Comparison of ENCODE assay signal across 19 cellular contexts in genomic region chr22:17337639-17338038, GRCh38. TPM values are rescaled to one million over a fixed set of nuclear protein-coding genes. Genes with fewer than 3 reads are reported as not detected.
DNase-seq lines count a peak whose midpoint lies in the region; ATAC-seq and TF ChIP-seq lines count a peak whose summit lies in the region.
"Had no signal": no experiment of that assay in that cellular context is flagged by ENCODE, and none has a peak within 500 bp of the region (broad histone marks: within the 10 kb centered on the region; RNA-seq: fewer than 3 reads in every experiment).

No MANE protein-coding gene starts in this region.

- H3K27me3 Mint-ChIP-seq in GM23338 (ENCODE audit: insufficient read depth, low read depth, poor library complexity): peaks cover 3% of the 10 kb centered on the region
- H3K27me3 Mint-ChIP-seq in dendritic cell treated with granulocyte-macrophage colony-stimulating factor and Interleukin-4, amounts not matched to agents 40 ng/mL and 50 ng/mL, for 4 days: peaks cover 13% of the 10 kb centered on the region
- H3K27me3 Mint-ChIP-seq: B cell had no signal

- H3K4me1 ChIP-seq in heart left ventricle (peaks cover 0 to 10% (median 1%) of the 10 kb centered on the region in 12 donors), GM23338 (ENCODE audit: insufficient read depth) (peaks cover 5% of the 10 kb centered on the region; the same call in 1 of the 2 replicates), neuronal stem cell (ENCODE audit: control insufficient read depth in 2 of 2, insufficient read depth in 1 of 2, low read depth in 1 of 2, low read length in 2 of 2) (no peaks in the 10 kb centered on the region), uterus (no peaks in the 10 kb centered on the region)

- H4K8ac ChIP-seq in neuronal stem cell (ENCODE audit: low read depth, low read length): no peak overlapping the region

- TF ChIP-seq POLR2A in heart left ventricle (IDR thresholded peaks at IDR 0.05) (no peak), uterus (IDR thresholded peaks at IDR 0.05) (no peak)

- no peak overlapping the region for H2BK15ac ChIP-seq in neuronal stem cell (ENCODE audit: low read length)

- H3K4me3 ChIP-seq in heart left ventricle (no peak overlapping the region), GM23338 (no peak overlapping the region), neuronal stem cell (ENCODE audit: low read length in 2 of 2) (no peak overlapping the region), uterus (no peak overlapping the region)
- H3K4me3 ChIP-seq: BLaER1 treated with 17β-estradiol and CSF1 and Interleukin-3, amounts not matched to agents 10 nM and 100 nM had no signal

- 64 to 82% (median 74%) methylated on average over 11 of the region's 11 CpGs for WGBS in heart left ventricle, 4 donors
- WGBS in neuronal stem cell (ENCODE audit: extremely low coverage in 2 of 2, insufficient read length in 2 of 2, insufficient replicate concordance in 1 of 2), 2 donors: no CpG with 5 or more reads among the region's 11 CpGs

- peak overlapping the region; percentile 7 for H2BK12ac ChIP-seq in neuronal stem cell (ENCODE audit: low read length)

- no peaks in the 10 kb centered on the region for H3K36me3 Mint-ChIP-seq in GM23338 (ENCODE audit: low read depth)
- H3K36me3 Mint-ChIP-seq in dendritic cell treated with granulocyte-macrophage colony-stimulating factor and Interleukin-4, amounts not matched to agents 40 ng/mL and 50 ng/mL, for 4 days (ENCODE audit: low read depth): no peaks in the 10 kb centered on the region
- H3K36me3 Mint-ChIP-seq: CD8-positive, alpha-beta T cell had no signal

- H2BK5ac ChIP-seq in neuronal stem cell (ENCODE audit: low read length): no peak overlapping the region

- H4K91ac ChIP-seq in neuronal stem cell (ENCODE audit: low read depth, low read length, poor library complexity): no peak overlapping the region

- H3K36me3 ChIP-seq in heart left ventricle: no peaks in the 10 kb centered on the region
- no peaks in the 10 kb centered on the region for H3K36me3 ChIP-seq in GM23338 (ENCODE audit: insufficient read depth)
- no peaks in the 10 kb centered on the region for H3K36me3 ChIP-seq in neuronal stem cell (replicated peaks in 1 of 2; ENCODE audit: control insufficient read depth in 2 of 2, insufficient read depth in 2 of 2, low read length in 2 of 2)
- no peaks in the 10 kb centered on the region for H3K36me3 ChIP-seq in uterus
- H3K36me3 ChIP-seq: BLaER1 treated with 17β-estradiol and CSF1 and Interleukin-3, amounts not matched to agents 10 nM and 100 nM had no signal

- peak overlapping the region; percentile 28 for H2AK5ac ChIP-seq in neuronal stem cell (ENCODE audit: low read depth, low read length)

- H3K4me2 ChIP-seq in GM23338: no peak overlapping the region
- H3K4me2 ChIP-seq in neuronal stem cell (ENCODE audit: insufficient read depth, low read length, poor library complexity, severe bottlenecking): no peak overlapping the region

- H3K79me1 ChIP-seq in neuronal stem cell (ENCODE audit: low read depth, low read length): no peaks in the 10 kb centered on the region

- no peaks in the 10 kb centered on the region for H3K79me2 ChIP-seq in GM23338 (replicated peaks; ENCODE audit: insufficient read depth)

- no peak overlapping the region for H3K14ac ChIP-seq in neuronal stem cell (ENCODE audit: low read length)

- DNase-seq in heart left ventricle (peak in 1 of 5 donors; percentile 37), left cardiac atrium (no peak), GM23338 (ENCODE audit: low spot score) (no peak), neuronal stem cell (ENCODE audit: low spot score) (no peak), globus pallidus (ENCODE audit: low spot score) (no peak), uterus (no peak), HCEC 1CT (no peak)
- DNase-seq: Calu3; CD8-positive, alpha-beta T cell; DMS 273 treated with DMSO at 0.1 percent for 48 hours; DMS53; DND-41; HFFc6; IMR-90 had no signal

- H2AFZ ChIP-seq in GM23338 (peak overlapping the region; percentile 84), neuronal stem cell (ENCODE audit: low read length) (no peak overlapping the region)

- no peak overlapping the region for H3K23ac ChIP-seq in neuronal stem cell (ENCODE audit: low read depth, low read length, poor library complexity)

- TF ChIP-seq CTCF in heart left ventricle (IDR thresholded peaks at IDR 0.05) (no peak), GM23338 (conservative IDR thresholded peaks at IDR 0.05; ENCODE audit: low read depth in 2 of 2) (no peak), uterus (IDR thresholded peaks at IDR 0.05) (no peak)

- H3K9ac ChIP-seq in neuronal stem cell (ENCODE audit: low read depth, low read length, poor library complexity): no peak overlapping the region
- H3K9ac ChIP-seq: BLaER1 treated with 17β-estradiol and CSF1 and Interleukin-3, amounts not matched to agents 10 nM and 100 nM had no signal

- intact Hi-C loops in heart left ventricle (cut with DNase I): no loop called here
- intact Hi-C loops in left cardiac atrium (cut with DNase I): no loop called here
- intact Hi-C loops in dendritic cell treated with granulocyte-macrophage colony-stimulating factor and Interleukin-4, amounts not matched to agents 40 ng/mL and 50 ng/mL, for 4 days (cut with micrococcal nuclease): no loop called here
- intact Hi-C loops in uterus (cut with DNase I; ENCODE audit: low total_unique reads): no loop called here

- H3K27ac Mint-ChIP-seq in GM23338: no peak overlapping the region
- peak overlapping the region; percentile 33 for H3K27ac Mint-ChIP-seq in dendritic cell treated with granulocyte-macrophage colony-stimulating factor and Interleukin-4, amounts not matched to agents 40 ng/mL and 50 ng/mL, for 4 days
- H3K27ac Mint-ChIP-seq: B cell; CD8-positive, alpha-beta T cell; HFFc6 had no signal

- no peaks in the 10 kb centered on the region for H3K27me3 ChIP-seq in heart left ventricle
- H3K27me3 ChIP-seq in GM23338 (ENCODE audit: insufficient read depth): no peaks in the 10 kb centered on the region
- peaks cover 0 to 8% (median 0%) of the 10 kb centered on the region in 3 experiments for H3K27me3 ChIP-seq in neuronal stem cell (ENCODE audit: control insufficient read depth in 3 of 3, insufficient read depth in 3 of 3, low read depth in 1 of 3, low read length in 3 of 3)
- no peaks in the 10 kb centered on the region for H3K27me3 ChIP-seq in uterus
- H3K27me3 ChIP-seq: BLaER1 treated with 17β-estradiol and CSF1 and Interleukin-3, amounts not matched to agents 10 nM and 100 nM had no signal

- H2BK120ac ChIP-seq in neuronal stem cell (ENCODE audit: low read depth, low read length): no peak overlapping the region

- H4K20me1 ChIP-seq in GM23338 (replicated peaks; ENCODE audit: insufficient read depth): no peaks in the 10 kb centered on the region
- H4K20me1 ChIP-seq: BLaER1 treated with 17β-estradiol and CSF1 and Interleukin-3, amounts not matched to agents 10 nM and 100 nM had no signal

- peak overlapping the region; percentile 15 for H3K18ac ChIP-seq in neuronal stem cell (ENCODE audit: low read length)

- H3K9me3 ChIP-seq in heart left ventricle (no peaks in the 10 kb centered on the region), neuronal stem cell (replicated peaks in 1 of 2; ENCODE audit: control insufficient read depth in 2 of 2, insufficient read depth in 1 of 2, low read depth in 1 of 2, low read length in 2 of 2) (no peaks in the 10 kb centered on the region), uterus (no peaks in the 10 kb centered on the region)
- H3K9me3 ChIP-seq: BLaER1 treated with 17β-estradiol and CSF1 and Interleukin-3, amounts not matched to agents 10 nM and 100 nM had no signal

- H3K4me1 Mint-ChIP-seq in GM23338: peaks cover 4% of the 10 kb centered on the region
- H3K4me1 Mint-ChIP-seq in dendritic cell treated with granulocyte-macrophage colony-stimulating factor and Interleukin-4, amounts not matched to agents 40 ng/mL and 50 ng/mL, for 4 days (ENCODE audit: low read depth): peaks cover 18% of the 10 kb centered on the region

- H3K9me3 Mint-ChIP-seq in GM23338: no peaks in the 10 kb centered on the region
- no peaks in the 10 kb centered on the region for H3K9me3 Mint-ChIP-seq in dendritic cell treated with granulocyte-macrophage colony-stimulating factor and Interleukin-4, amounts not matched to agents 40 ng/mL and 50 ng/mL, for 4 days
- H3K9me3 Mint-ChIP-seq: CD8-positive, alpha-beta T cell had no signal

- peaks cover 16% of the 10 kb centered on the region for H3F3A ChIP-seq in GM23338 (replicated peaks; ENCODE audit: low read depth)

- H3K4me3 Mint-ChIP-seq in GM23338: no peak overlapping the region
- no peak overlapping the region for H3K4me3 Mint-ChIP-seq in dendritic cell treated with granulocyte-macrophage colony-stimulating factor and Interleukin-4, amounts not matched to agents 40 ng/mL and 50 ng/mL, for 4 days
- H3K4me3 Mint-ChIP-seq: B cell; CD8-positive, alpha-beta T cell; HFFc6 had no signal

- peak; percentile 29 to 70 (median 54) for ATAC-seq in heart left ventricle
- ATAC-seq in left cardiac atrium: no peak
- ATAC-seq in GM23338: no peak
- ATAC-seq: CD8-positive, alpha-beta T cell; HCT116 had no signal

- no peaks in the 10 kb centered on the region for H3K9me2 ChIP-seq in GM23338 (ENCODE audit: insufficient read depth)

- H3K4ac ChIP-seq in neuronal stem cell (ENCODE audit: low read length): no peak overlapping the region

- no peak overlapping the region for H3K27ac ChIP-seq in heart left ventricle
- H3K27ac ChIP-seq in GM23338 (ENCODE audit: low read depth): no peak overlapping the region
- no peak overlapping the region for H3K27ac ChIP-seq in neuronal stem cell (replicated peaks; ENCODE audit: low read length)
- no peak overlapping the region for H3K27ac ChIP-seq in uterus
- H3K27ac ChIP-seq: BLaER1 treated with 17β-estradiol and CSF1 and Interleukin-3, amounts not matched to agents 10 nM and 100 nM had no signal

TF ChIP-seq in GM23338, 12 proteins besides CTCF, POLR2A, EP300 and RAD21 (continues in another document):
- TF ChIP-seq STAT1 (IDR thresholded peaks at IDR 0.05; ENCODE audit: unreplicated experiment) (no peak), NANOG (IDR thresholded peaks at IDR 0.05; ENCODE audit: borderline replicate concordance) (no peak)

RNA-seq across cellular contexts. Expression of gene CECR2, which starts 31.6 kb away (rescaled TPM):
- total RNA-seq in heart left ventricle (10 to 100 TPM in 1 of 9 donors, 1 to 10 TPM in 8; 4.7 to 11.6 (median 6.9) TPM), left cardiac atrium (1 to 10 TPM; 4.4 to 5.6 TPM), uterus (1 to 10 TPM in 3 of 4 donors, under 1 TPM in 1; under 0.01 to 6.3 (median 3.8) TPM)
- polyA plus RNA-seq in heart left ventricle (1 to 10 TPM; 3.8 to 4.4 TPM), GM23338 (2016; fragmentation: Nextera tagmentation; extraction: Ambion mirVana) (18.4 and 24.2 TPM in 2 replicates)
- total RNA-seq in GM23338 (2014; rRNA removed; shearing (Covaris generic)): 106 and 110 TPM in 2 replicates
- 33.0 TPM for polyA plus RNA-seq in neuronal stem cell (2013, experiment 1 of 2)
- 34.5 TPM for polyA plus RNA-seq in neuronal stem cell (2013, experiment 2 of 2)
- total RNA-seq: A172, HFFc6, IMR-90 had no signal

Comparison
In these comparisons a context has a peak if more than half of its experiments do, and no peak if none do; other contexts are left out.
1. ATAC-seq: peak in heart left ventricle (4 of 4); none in left cardiac atrium (0 of 2) and GM23338 (single experiment).